12 cellular contexts compared by ENCODE assay signal in genomic region chr5:142743677-142744441, GRCh38. TPM values are rescaled to one million over a fixed set of nuclear protein-coding genes. Genes with fewer than 3 reads are reported as not detected.
DNase-seq lines count a peak whose midpoint lies in the region; ATAC-seq, FAIRE-seq and TF ChIP-seq lines count a peak whose summit lies in the region.
"Had no signal": no experiment of that assay in that cellular context is flagged by ENCODE, and none has a peak within 500 bp of the region (broad histone marks: within the 10 kb centered on the region; RNA-seq: fewer than 3 reads in every experiment).

No MANE protein-coding gene starts in this region.

- no peak overlapping the region for H4K5ac ChIP-seq in H1 (ENCODE audit: insufficient read length, low read depth, low read length)

- no peak overlapping the region for H3K23ac ChIP-seq in H1 (ENCODE audit: insufficient read length)

- no peak overlapping the region for H2BK15ac ChIP-seq in H1 (ENCODE audit: low read length)

- no peaks in the 10 kb centered on the region for H3K23me2 ChIP-seq in H1 (ENCODE audit: low read depth, low read length)

- H3K4me1 ChIP-seq in H1 (replicated peaks in 1 of 4; ENCODE audit: control insufficient read depth in 3 of 4, insufficient read depth in 4 of 4, low read length in 3 of 4) (peaks cover 0 to 5% (median 1%) of the 10 kb centered on the region in 4 experiments; a peak in 2 of 7 replicates), lung (ENCODE audit: control insufficient read depth in 2 of 2, insufficient read depth in 2 of 2, low read length in 2 of 2) (peaks cover 2 to 25% of the 10 kb centered on the region in 2 donors), thyroid gland (peaks cover 4 to 7% of the 10 kb centered on the region in 2 donors)

- no peak overlapping the region for H2BK12ac ChIP-seq in H1 (ENCODE audit: low read depth, low read length)

- 80% methylated on average over 6 of the region's 6 CpGs; no CpG with 5 or more reads in 1 of the 2 experiments for WGBS in H1 (ENCODE audit: extremely low coverage in 1 of 2, insufficient coverage in 1 of 2, insufficient read length in 1 of 2, insufficient replicate concordance in 2 of 2, low coverage in 1 of 2, low lambda C conversion rate in 2 of 2, missing lambda C conversion rate in 1 of 2), 2 experiments
- WGBS in lung, 2 donors = 50 to 53% methylated on average over 6 of the region's 6 CpGs
- whole genome bisulfite sequencing in thyroid gland, 2 donors = 60 to 76% methylated on average over 6 of the region's 6 CpGs

- H4K20me1 ChIP-seq in H1 (replicated peaks in 1 of 2; ENCODE audit: control insufficient read depth in 1 of 2, insufficient read depth in 2 of 2, low read length in 2 of 2) = no peaks in the 10 kb centered on the region

- H3K79me1 ChIP-seq in H1 (ENCODE audit: low read depth, low read length) = no peaks in the 10 kb centered on the region

- no peaks in the 10 kb centered on the region for H3K36me3 ChIP-seq in H1 (ENCODE audit: control insufficient read depth in 2 of 4, insufficient read depth in 4 of 4, low read length in 3 of 4)
- H3K36me3 ChIP-seq in lung (ENCODE audit: control insufficient read depth in 2 of 2, insufficient read depth in 2 of 2, low read length in 2 of 2) = no peaks in the 10 kb centered on the region
- no peaks in the 10 kb centered on the region for H3K36me3 ChIP-seq in thyroid gland
- H3K36me3 ChIP-seq: neutrophil, WERI-Rb-1 had no signal

- TF ChIP-seq CTCF in H1 (IDR thresholded peaks at IDR 0.05; ENCODE audit: control extremely low read depth in 1 of 3, insufficient read depth in 1 of 3, low read depth in 1 of 3, low read length in 3 of 3) = no peak
- no peak for TF ChIP-seq CTCF in lung (IDR thresholded peaks at IDR 0.05; ENCODE audit: control extremely low read depth, extremely low read depth)
- no peak for TF ChIP-seq CTCF in thyroid gland (IDR thresholded peaks at IDR 0.05)

- no peaks in the 10 kb centered on the region for H3K9me3 ChIP-seq in H1 (ENCODE audit: insufficient read depth in 2 of 2, low read depth in 1 of 2, low read length in 1 of 2)
- H3K9me3 ChIP-seq in lung (ENCODE audit: control insufficient read depth in 2 of 2, insufficient read depth in 1 of 2, low read length in 1 of 2) = no peaks in the 10 kb centered on the region
- H3K9me3 ChIP-seq in thyroid gland = no peaks in the 10 kb centered on the region
- H3K9me3 ChIP-seq: neutrophil had no signal

- no peak for TF ChIP-seq RAD21 in H1 (IDR thresholded peaks at IDR 0.05 in 1 of 2, conservative IDR thresholded peaks at IDR 0.05 in 1 of 2; ENCODE audit: low read depth in 2 of 2, low read length in 2 of 2)

- H3K14ac ChIP-seq in H1 (ENCODE audit: insufficient read length) = no peak overlapping the region

- POLR2A ChIA-PET in H1 (lab: Charles Lee; ENCODE audit: partially characterized antibody) = interaction anchor here (0.8 to 3.1 kb wide), 3 partner anchors 10 to 27 kb away, joined by 4 to 7 read pairs (median 4); partner anchors contain the start of gene ARHGAP26

- no peak for FAIRE-seq in H1 (lab: Jason Lieb, UNC)

- H3K4ac ChIP-seq in H1 (replicated peaks; ENCODE audit: insufficient read length, low read depth, low read length) = no peak overlapping the region

- no peaks in the 10 kb centered on the region for H3K27me3 ChIP-seq in H1 (replicated peaks in 1 of 4; ENCODE audit: control insufficient read depth in 3 of 4, extremely low read depth in 1 of 4, insufficient read depth in 3 of 4, low read length in 3 of 4)
- H3K27me3 ChIP-seq in lung (ENCODE audit: control insufficient read depth, insufficient read depth) = no peaks in the 10 kb centered on the region
- H3K27me3 ChIP-seq in thyroid gland = no peaks in the 10 kb centered on the region
- H3K27me3 ChIP-seq: neutrophil had no signal

- H3K18ac ChIP-seq in H1 (ENCODE audit: extremely low read depth, low read length) = no peak overlapping the region

- H2AFZ ChIP-seq in H1 (ENCODE audit: low read length) = peak overlapping the region; percentile 12; the same call in 1 of the 2 replicates

- intact Hi-C loops in thyroid gland (cut with DNase I) = no loop called here

- H3K27ac ChIP-seq in H1 (ENCODE audit: low read depth, low read length) (no peak overlapping the region), lung (ENCODE audit: low read depth in 1 of 2, low read length in 1 of 2) (peak overlapping the region; percentile 73 to 86), thyroid gland (peak overlapping the region in 2 of 3 donors; percentile 20 to 22)
- H3K27ac ChIP-seq: 22Rv1, neutrophil, WERI-Rb-1 had no signal

- H3K4me3 ChIP-seq in H1 (ENCODE audit: extremely low read depth in 1 of 4, insufficient read depth in 2 of 4, low read depth in 3 of 4, low read length in 4 of 4) = no peak overlapping the region
- H3K4me3 ChIP-seq in lung = no peak overlapping the region
- no peak overlapping the region for H3K4me3 ChIP-seq in thyroid gland (replicated peaks in 1 of 3)

- TF ChIP-seq POLR2A in H1 (IDR thresholded peaks at IDR 0.05; ENCODE audit: control extremely low read depth in 1 of 2, low read depth in 2 of 2, low read length in 2 of 2) (no peak), thyroid gland (IDR thresholded peaks at IDR 0.05) (no peak)

- no peak overlapping the region for H4K8ac ChIP-seq in H1 (ENCODE audit: extremely low read depth, insufficient read depth, low read length)

- H2BK120ac ChIP-seq in H1 (replicated peaks; ENCODE audit: low read depth, low read length) = no peak overlapping the region

- no peak overlapping the region for H2AK5ac ChIP-seq in H1 (ENCODE audit: low read depth, low read length)

- H3K9ac ChIP-seq in H1 (replicated peaks in 1 of 4; ENCODE audit: extremely low read depth in 1 of 4, low read depth in 3 of 4, low read length in 3 of 4) = no peak overlapping the region

- H3K79me2 ChIP-seq in H1 (ENCODE audit: control insufficient read depth in 1 of 2, insufficient read depth in 2 of 2, low read length in 2 of 2) = no peaks in the 10 kb centered on the region

- CTCF ChIA-PET in H1 (lab: Charles Lee; ENCODE audit: partially characterized antibody) = interaction anchor here (0.8 to 30.9 kb wide), 15 partner anchors 10 to 153 kb away, joined by 3 to 632 read pairs (median 5); no protein-coding TSS in a partner anchor

- H3K56ac ChIP-seq in H1 (replicated peaks; ENCODE audit: insufficient read length, low read depth, low read length) = no peak overlapping the region

- TF ChIP-seq EP300 in H1 (IDR thresholded peaks at IDR 0.05; ENCODE audit: borderline replicate concordance in 1 of 2, low read depth in 2 of 2, low read length in 2 of 2) = no peak

- peak overlapping the region; percentile 27; the same call in 1 of the 2 replicates for H2BK5ac ChIP-seq in H1 (ENCODE audit: low read depth, low read length)

- no peak overlapping the region for H3K4me2 ChIP-seq in H1 (ENCODE audit: insufficient read depth in 1 of 2, low read depth in 2 of 2, low read length in 2 of 2)

- ATAC-seq in lung (ENCODE audit: insufficient read depth, low FRiP score) = no peak

- no peak overlapping the region for H4K91ac ChIP-seq in H1 (replicated peaks; ENCODE audit: insufficient read length, low read length)

- DNase-seq in DMS153 (lab: John Stamatoyannopoulos, UW) = peak; percentile 2
- DNase-seq in DMS153 treated with DMSO at 0.1 percent for 48 hours (lab: John Stamatoyannopoulos, UW; ENCODE audit: unreplicated experiment) = no peak
- DNase-seq in H1 (ENCODE audit: low read depth in 1 of 2, low spot score in 2 of 2) = no peak
- no peak for DNase-seq in lung (ENCODE audit: low spot score)
- no peak for DNase-seq in thyroid gland
- DNase-seq in NCI-H526 treated with DMSO at 0.1 percent for 48 hours (lab: John Stamatoyannopoulos, UW) = no peak
- no peak for DNase-seq in NCI-H345 (lab: John Stamatoyannopoulos, UW)
- no peak for DNase-seq in GF-D8 (lab: John Stamatoyannopoulos, UW)
- DNase-seq: head of caudate nucleus, WERI-Rb-1 had no signal

- no peak overlapping the region for H2BK20ac ChIP-seq in H1 (ENCODE audit: low read length)

TF ChIP-seq in H1, 55 proteins besides CTCF, POLR2A, EP300 and RAD21:
- TF ChIP-seq YY1 (IDR thresholded peaks at IDR 0.05; ENCODE audit: low read depth, low read length) = no peak
- TF ChIP-seq BRCA1 (IDR thresholded peaks at IDR 0.05; ENCODE audit: low read depth, low read length) = no peak
- TF ChIP-seq CEBPB (IDR thresholded peaks at IDR 0.05; ENCODE audit: low read depth, low read length) = no peak
- no peak for TF ChIP-seq CBX8 (IDR thresholded peaks at IDR 0.05; ENCODE audit: borderline replicate concordance, low read depth, low read length)

RNA-seq across cellular contexts. Expression of gene ARHGAP26, which starts 26.3 kb away (rescaled TPM):
- 20.6 and 24.8 TPM in 2 replicates for total RNA-seq in H1 (2021; fragmentation: NEBNext Ultra II Directional; extraction: Animal tissue kit (Norgen Biotek cat#: 25700))
- polyA plus RNA-seq in H1 (2011; rRNA removed) = 7.1 and 8.4 TPM in 2 replicates
- 7.8 TPM for polyA plus RNA-seq in H1 (2011; cell fraction: cytosol; rRNA removed)
- 31.4 TPM for polyA plus RNA-seq in H1 (2011; cell fraction: nucleus; rRNA removed)
- 12.0 to 19.8 TPM (median 15.5 TPM) in 4 replicates for polyA plus RNA-seq in H1 (2012, experiment 1 of 2)
- polyA plus RNA-seq in H1 (2012, experiment 2 of 2) = 1.9 TPM
- 13.2 TPM for polyA plus RNA-seq in H1 (2013, experiment 1 of 2)
- polyA plus RNA-seq in H1 (2013, experiment 2 of 2) = 13.5 TPM
- 33.1 and 43.4 TPM in 2 replicates for polyA minus RNA-seq in H1 (2011; rRNA and poly(A)+ RNA removed)
- polyA minus RNA-seq in H1 (2011; cell fraction: cytosol; rRNA and poly(A)+ RNA removed) = 14.5 TPM
- 134 TPM for polyA minus RNA-seq in H1 (2011; cell fraction: nucleus; rRNA and poly(A)+ RNA removed)
- total RNA-seq in lung = 10 to 100 TPM; 36.2 to 52.3 TPM
- polyA plus RNA-seq in lung = 10 to 100 TPM in 1 of 2 donors, 1 to 10 TPM in 1; 5.4 to 24.5 TPM
- total RNA-seq in thyroid gland = 10 to 100 TPM; 28.2 to 52.3 (median 37.9) TPM

RNA-seq across cellular contexts. Expression of gene FGF1, which starts 58.0 kb away (rescaled TPM):
- total RNA-seq in H1 (2021; fragmentation: NEBNext Ultra II Directional; extraction: Animal tissue kit (Norgen Biotek cat#: 25700)) = 0.11 and 0.50 TPM in 2 replicates
- polyA plus RNA-seq in H1 (2011; rRNA removed) = 0.17 and 0.30 TPM in 2 replicates
- 0.34 TPM for polyA plus RNA-seq in H1 (2011; cell fraction: cytosol; rRNA removed)
- polyA plus RNA-seq in H1 (2011; cell fraction: nucleus; rRNA removed) = 0.30 TPM
- 0.15 to 0.66 TPM (median 0.47 TPM) in 4 replicates for polyA plus RNA-seq in H1 (2012, experiment 1 of 2)
- not detected for polyA plus RNA-seq in H1 (2012, experiment 2 of 2)
- polyA plus RNA-seq in H1 (2013, experiment 1 of 2) = 0.26 TPM
- 0.61 TPM for polyA plus RNA-seq in H1 (2013, experiment 2 of 2)
- polyA minus RNA-seq in H1 (2011; rRNA and poly(A)+ RNA removed) = 0.16 and 0.78 TPM in 2 replicates
- 0.29 TPM for polyA minus RNA-seq in H1 (2011; cell fraction: cytosol; rRNA and poly(A)+ RNA removed)
- 1.7 TPM for polyA minus RNA-seq in H1 (2011; cell fraction: nucleus; rRNA and poly(A)+ RNA removed)
- 1 to 10 TPM in 1 of 2 donors, under 1 TPM in 1; 0.98 to 1.4 TPM for total RNA-seq in lung
- 1 to 10 TPM in 1 of 2 donors, under 1 TPM in 1; 0.47 to 1.1 TPM for polyA plus RNA-seq in lung
- 1 to 10 TPM in 3 of 4 donors, under 1 TPM in 1; 0.81 to 1.3 (median 1.2) TPM for total RNA-seq in thyroid gland
